Comparison of ENCODE assay signal across 8 cellular contexts in the genomic region with DNA sequence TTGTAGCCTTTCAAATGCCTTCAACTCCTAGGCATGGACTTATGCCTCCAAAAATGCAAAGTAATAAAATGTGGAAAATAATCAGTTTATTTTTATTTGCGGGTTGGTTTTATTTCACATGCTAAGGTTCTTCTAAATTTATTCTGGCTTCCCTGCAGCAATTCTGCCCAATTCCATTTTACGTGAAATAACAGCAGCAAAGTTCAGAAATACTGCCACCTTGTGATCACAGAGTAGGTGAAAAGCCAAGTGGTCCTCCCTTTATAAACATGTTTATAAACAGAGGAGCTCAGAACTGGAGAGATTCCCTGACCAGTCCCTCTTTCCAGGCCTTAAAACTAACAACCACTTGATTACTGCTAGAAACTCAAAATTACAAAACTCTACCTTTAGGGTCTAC. TPM values are rescaled to one million over a fixed set of nuclear protein-coding genes. Genes with fewer than 3 reads are reported as not detected.
A peak's percentile ranks its signal among the peaks of the same experiment; 100 is the strongest.
DNase-seq lines count a peak whose midpoint lies in the region; FAIRE-seq and TF ChIP-seq lines count a peak whose summit lies in the region.

No MANE protein-coding gene starts in this region.

- peaks cover 18% of the 10 kb centered on the region for H3K27me3 Mint-ChIP-seq in nephron progenitor cell (ENCODE audit: low read depth, poor library complexity)

- no peak for FAIRE-seq in bronchial epithelial cell (lab: Jason Lieb, UNC)

- peak; percentile 29 for DNase-seq in NCI-H82 (lab: John Stamatoyannopoulos, UW)
- no peak for DNase-seq in NCI-H82 treated with DMSO at 0.1 percent for 48 hours (lab: John Stamatoyannopoulos, UW; ENCODE audit: unreplicated experiment)
- DNase-seq in M059J (ENCODE audit: low read depth) = peak; percentile 35
- peak; percentile 57 for DNase-seq in bronchial epithelial cell (ENCODE audit: low read depth)
- peak; percentile 6 for DNase-seq in nephron progenitor cell
- no peak for DNase-seq in mucosa of gallbladder (ENCODE audit: low spot score)
- no peak for DNase-seq in posterior cingulate gyrus
- no peak for DNase-seq in right atrium auricular region (ENCODE audit: low spot score)

- no peak overlapping the region for H3K27ac Mint-ChIP-seq in nephron progenitor cell

- H3K4me1 ChIP-seq in right atrium auricular region = no peaks in the 10 kb centered on the region

- H3K4me3 Mint-ChIP-seq in nephron progenitor cell = no peak overlapping the region

- intact Hi-C loops in posterior cingulate gyrus (cut with DNase I) = loop anchor here (2.0 to 5.0 kb wide), 2 partner anchors 109 to 175 kb away; no protein-coding TSS in a partner anchor

- no peaks in the 10 kb centered on the region for H3K4me1 Mint-ChIP-seq in nephron progenitor cell

- H3K36me3 Mint-ChIP-seq in nephron progenitor cell (ENCODE audit: low read depth) = no peaks in the 10 kb centered on the region

- no peaks in the 10 kb centered on the region for H3K9me3 ChIP-seq in right atrium auricular region

- H3K36me3 ChIP-seq in bronchial epithelial cell (ENCODE audit: control insufficient read depth, insufficient read depth, low read length) (no peaks in the 10 kb centered on the region), right atrium auricular region (no peaks in the 10 kb centered on the region)

- no peaks in the 10 kb centered on the region for H3K9me3 Mint-ChIP-seq in nephron progenitor cell

- TF ChIP-seq CTCF in bronchial epithelial cell (IDR thresholded peaks at IDR 0.05; ENCODE audit: insufficient read depth, low read length, severe bottlenecking) (peak; percentile 42), nephron progenitor cell (IDR thresholded peaks at IDR 0.05) (peak; percentile 52), right atrium auricular region (IDR thresholded peaks at IDR 0.05) (peak in 1 of 2 donors; percentile 61)

- H3K27me3 ChIP-seq in bronchial epithelial cell (ENCODE audit: control insufficient read depth, insufficient read depth, low read length) (peaks cover 1% of the 10 kb centered on the region), right atrium auricular region (no peaks in the 10 kb centered on the region)

- H3K4me3 ChIP-seq in bronchial epithelial cell (ENCODE audit: low read depth, low read length) (no peak overlapping the region), right atrium auricular region (no peak overlapping the region)

- H3K27ac ChIP-seq in right atrium auricular region = no peak overlapping the region

RNA-seq across cellular contexts. Expression of a gene that starts 14.7 kb away (rescaled TPM):
- under 0.01 TPM in 1 of 2 replicates, not detected in the other for total RNA-seq in M059J (2014; rRNA removed; shearing (Covaris generic))
- total RNA-seq in bronchial epithelial cell = not detected in 2 replicates
- total RNA-seq in mucosa of gallbladder = 14.2 TPM
- under 1 TPM in 1 of 2 donors, not detected in 1; 0.04 TPM for total RNA-seq in right atrium auricular region

RNA-seq across cellular contexts. Expression of a gene that starts 43.9 kb away (rescaled TPM):
- total RNA-seq in M059J (2014; rRNA removed; shearing (Covaris generic)) = 55.9 and 61.7 TPM in 2 replicates
- total RNA-seq in bronchial epithelial cell (99.9 and 106 TPM in 2 replicates), mucosa of gallbladder (61.8 TPM), right atrium auricular region (10 to 100 TPM; 21.1 to 30.1 TPM)

RNA-seq across cellular contexts. Expression of a gene that starts 56.6 kb away (rescaled TPM):
- total RNA-seq in M059J (2014; rRNA removed; shearing (Covaris generic)) = not detected in 2 replicates
- total RNA-seq in bronchial epithelial cell = not detected in 2 replicates
- 7.5 TPM for total RNA-seq in mucosa of gallbladder
- total RNA-seq in right atrium auricular region = not detected

Comparison
In these comparisons a context has a peak if more than half of its experiments do, and no peak if none do; other contexts are left out.
1. DNase-seq: peak in NCI-H82 (single experiment), M059J (single experiment), bronchial epithelial cell (single experiment) and nephron progenitor cell (single experiment); none in NCI-H82 treated with DMSO at 0.1 percent for 48 hours (single experiment), mucosa of gallbladder (single experiment), posterior cingulate gyrus (0 of 10) and right atrium auricular region (single experiment).
2. RNA of a gene that starts 14.7 kb away (total RNA-seq): 14.2 TPM in mucosa of gallbladder (single experiment); 0.04 TPM in right atrium auricular region, under 0.01 TPM in M059J and not detected in bronchial epithelial cell; every median in the first group is over 10 times any median in the second.